Comparison of ENCODE assay signal across 2 cellular contexts in the genomic region with DNA sequence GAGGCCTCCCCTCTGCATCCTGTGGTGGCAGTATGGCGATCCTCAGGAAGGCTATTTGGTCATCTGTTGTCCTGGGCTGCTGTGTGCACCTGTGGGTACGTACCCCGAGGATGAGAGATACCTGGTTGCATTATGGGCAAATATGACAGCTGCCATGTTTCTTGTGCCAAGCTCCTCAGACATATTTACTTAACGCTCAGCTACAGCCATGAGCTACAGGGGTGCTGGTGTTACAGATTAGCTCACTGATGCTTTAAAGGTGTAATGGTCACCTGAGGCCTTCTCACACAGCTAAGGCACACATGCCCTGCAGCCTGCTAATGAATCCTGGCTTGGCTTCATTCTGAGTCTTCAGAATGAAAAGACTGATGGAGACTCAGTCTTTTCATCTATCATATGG.
TF ChIP-seq lines count a peak whose summit lies in the region.

No MANE protein-coding gene starts in this region.

TF ChIP-seq in WTC11, 78 proteins besides CTCF, POLR2A, EP300 and RAD21 (continued from another document):
- TF ChIP-seq ZSCAN18 (CRISPR knock-in tag; IDR thresholded peaks at IDR 0.05): no peak
- no peak for TF ChIP-seq SMAD3 (CRISPR knock-in tag; IDR thresholded peaks at IDR 0.05; ENCODE audit: borderline replicate concordance)
- TF ChIP-seq IRF2 (CRISPR knock-in tag; IDR thresholded peaks at IDR 0.05; ENCODE audit: borderline replicate concordance, low read depth): no peak
- TF ChIP-seq ERG (CRISPR knock-in tag; IDR thresholded peaks at IDR 0.05): no peak
- no peak for TF ChIP-seq FOXJ3 (CRISPR knock-in tag; IDR thresholded peaks at IDR 0.05; ENCODE audit: borderline replicate concordance)
- no peak for TF ChIP-seq MYBL2 (CRISPR knock-in tag; IDR thresholded peaks at IDR 0.05)
- TF ChIP-seq, protein P1, sequence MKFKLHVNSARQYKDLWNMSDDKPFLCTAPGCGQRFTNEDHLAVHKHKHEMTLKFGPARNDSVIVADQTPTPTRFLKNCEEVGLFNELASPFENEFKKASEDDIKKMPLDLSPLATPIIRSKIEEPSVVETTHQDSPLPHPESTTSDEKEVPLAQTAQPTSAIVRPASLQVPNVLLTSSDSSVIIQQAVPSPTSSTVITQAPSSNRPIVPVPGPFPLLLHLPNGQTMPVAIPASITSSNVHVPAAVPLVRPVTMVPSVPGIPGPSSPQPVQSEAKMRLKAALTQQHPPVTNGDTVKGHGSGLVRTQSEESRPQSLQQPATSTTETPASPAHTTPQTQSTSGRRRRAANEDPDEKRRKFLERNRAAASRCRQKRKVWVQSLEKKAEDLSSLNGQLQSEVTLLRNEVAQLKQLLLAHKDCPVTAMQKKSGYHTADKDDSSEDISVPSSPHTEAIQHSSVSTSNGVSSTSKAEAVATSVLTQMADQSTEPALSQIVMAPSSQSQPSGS (CRISPR knock-in tag; IDR thresholded peaks at IDR 0.05; ENCODE audit: borderline replicate concordance, low read depth): no peak
- no peak for TF ChIP-seq SMAD4 (CRISPR knock-in tag; IDR thresholded peaks at IDR 0.05)
- TF ChIP-seq, protein P2, sequence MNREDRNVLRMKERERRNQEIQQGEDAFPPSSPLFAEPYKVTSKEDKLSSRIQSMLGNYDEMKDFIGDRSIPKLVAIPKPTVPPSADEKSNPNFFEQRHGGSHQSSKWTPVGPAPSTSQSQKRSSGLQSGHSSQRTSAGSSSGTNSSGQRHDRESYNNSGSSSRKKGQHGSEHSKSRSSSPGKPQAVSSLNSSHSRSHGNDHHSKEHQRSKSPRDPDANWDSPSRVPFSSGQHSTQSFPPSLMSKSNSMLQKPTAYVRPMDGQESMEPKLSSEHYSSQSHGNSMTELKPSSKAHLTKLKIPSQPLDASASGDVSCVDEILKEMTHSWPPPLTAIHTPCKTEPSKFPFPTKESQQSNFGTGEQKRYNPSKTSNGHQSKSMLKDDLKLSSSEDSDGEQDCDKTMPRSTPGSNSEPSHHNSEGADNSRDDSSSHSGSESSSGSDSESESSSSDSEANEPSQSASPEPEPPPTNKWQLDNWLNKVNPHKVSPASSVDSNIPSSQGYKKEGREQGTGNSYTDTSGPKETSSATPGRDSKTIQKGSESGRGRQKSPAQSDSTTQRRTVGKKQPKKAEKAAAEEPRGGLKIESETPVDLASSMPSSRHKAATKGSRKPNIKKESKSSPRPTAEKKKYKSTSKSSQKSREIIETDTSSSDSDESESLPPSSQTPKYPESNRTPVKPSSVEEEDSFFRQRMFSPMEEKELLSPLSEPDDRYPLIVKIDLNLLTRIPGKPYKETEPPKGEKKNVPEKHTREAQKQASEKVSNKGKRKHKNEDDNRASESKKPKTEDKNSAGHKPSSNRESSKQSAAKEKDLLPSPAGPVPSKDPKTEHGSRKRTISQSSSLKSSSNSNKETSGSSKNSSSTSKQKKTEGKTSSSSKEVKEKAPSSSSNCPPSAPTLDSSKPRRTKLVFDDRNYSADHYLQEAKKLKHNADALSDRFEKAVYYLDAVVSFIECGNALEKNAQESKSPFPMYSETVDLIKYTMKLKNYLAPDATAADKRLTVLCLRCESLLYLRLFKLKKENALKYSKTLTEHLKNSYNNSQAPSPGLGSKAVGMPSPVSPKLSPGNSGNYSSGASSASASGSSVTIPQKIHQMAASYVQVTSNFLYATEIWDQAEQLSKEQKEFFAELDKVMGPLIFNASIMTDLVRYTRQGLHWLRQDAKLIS (CRISPR knock-in tag; IDR thresholded peaks at IDR 0.05; ENCODE audit: borderline replicate concordance): no peak
- no peak for TF ChIP-seq RORB (CRISPR knock-in tag; IDR thresholded peaks at IDR 0.05)
- no peak for TF ChIP-seq E2F4 (CRISPR knock-in tag; IDR thresholded peaks at IDR 0.05; ENCODE audit: borderline replicate concordance, low read depth)
- no peak for TF ChIP-seq E2F5 (CRISPR knock-in tag; IDR thresholded peaks at IDR 0.05)

TF ChIP-seq in HepG2, 621 proteins besides CTCF, POLR2A, EP300 and RAD21:
- TF ChIP-seq, protein P3, sequence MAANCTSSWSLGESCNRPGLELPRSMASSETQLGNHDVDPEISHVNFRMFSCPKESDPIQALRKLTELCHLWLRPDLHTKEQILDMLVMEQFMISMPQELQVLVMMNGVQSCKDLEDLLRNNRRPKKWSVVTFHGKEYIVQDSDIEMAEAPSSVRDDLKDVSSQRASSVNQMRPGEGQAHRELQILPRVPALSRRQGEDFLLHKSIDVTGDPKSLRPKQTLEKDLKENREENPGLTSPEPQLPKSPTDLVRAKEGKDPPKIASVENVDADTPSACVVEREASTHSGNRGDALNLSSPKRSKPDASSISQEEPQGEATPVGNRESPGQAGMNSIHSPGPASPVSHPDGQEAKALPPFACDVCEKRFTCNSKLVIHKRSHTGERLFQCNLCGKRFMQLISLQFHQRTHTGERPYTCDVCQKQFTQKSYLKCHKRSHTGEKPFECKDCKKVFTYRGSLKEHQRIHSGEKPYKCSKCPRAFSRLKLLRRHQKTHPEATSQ (CRISPR knock-in tag; IDR thresholded peaks at IDR 0.05; ENCODE audit: borderline replicate concordance): no peak
- TF ChIP-seq MTF1 (CRISPR knock-in tag; IDR thresholded peaks at IDR 0.05) (no peak), ZSCAN9 (CRISPR knock-in tag; IDR thresholded peaks at IDR 0.05; ENCODE audit: borderline replicate concordance) (no peak), ZNF713 (CRISPR knock-in tag; IDR thresholded peaks at IDR 0.05) (no peak), ZNF382 (CRISPR knock-in tag; IDR thresholded peaks at IDR 0.05; ENCODE audit: borderline replicate concordance) (no peak), RBM39 (IDR thresholded peaks at IDR 0.05; ENCODE audit: low read depth, low read length, poor library complexity, severe bottlenecking) (no peak)
